8 cellular contexts compared by ENCODE assay signal in the genomic region with DNA sequence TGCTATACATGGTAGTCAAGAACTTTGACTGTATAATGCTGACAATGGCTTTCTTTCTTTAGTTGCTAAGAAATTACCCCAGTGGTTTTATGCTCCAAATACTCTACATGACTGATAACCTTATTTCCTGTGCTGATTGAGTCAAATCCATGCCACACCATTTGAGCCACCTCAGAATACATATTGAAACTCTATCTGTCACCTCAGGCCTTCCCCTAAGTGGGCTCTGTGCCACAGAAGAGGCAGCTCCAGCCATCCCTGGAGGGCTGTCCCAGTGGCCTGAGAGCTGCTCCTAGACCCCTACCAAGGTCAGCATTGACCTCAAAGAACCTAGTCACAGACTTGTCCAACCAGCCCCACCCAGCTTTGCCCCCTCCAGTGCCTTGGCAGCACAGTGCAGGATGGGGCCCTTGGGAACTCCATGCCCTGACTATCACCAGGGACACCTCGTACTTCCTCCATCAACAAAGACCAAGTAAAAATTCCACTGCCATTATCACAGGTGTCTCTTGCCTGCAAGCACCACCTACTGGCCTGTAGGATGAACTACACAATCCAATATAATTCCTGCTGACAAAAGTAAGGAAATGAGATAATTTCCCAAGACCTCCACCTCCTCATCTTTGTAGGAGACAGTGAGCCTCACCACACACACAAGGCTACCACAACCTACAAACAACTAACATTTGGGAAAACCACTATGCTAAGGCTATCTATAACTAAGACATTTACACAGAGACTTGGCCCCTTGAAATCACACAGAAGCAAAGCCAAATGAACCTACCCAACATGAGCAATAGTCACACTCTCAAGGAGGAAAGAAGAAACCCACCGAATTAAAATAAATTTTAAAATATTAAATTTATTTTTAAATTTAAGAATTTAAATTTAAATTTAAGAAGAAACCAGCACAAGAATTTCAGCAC.
DNase-seq lines count a peak whose midpoint lies in the region; ATAC-seq and TF ChIP-seq lines count a peak whose summit lies in the region.

No MANE protein-coding gene starts in this region.

- H3K9me3 ChIP-seq in PC-3 (ENCODE audit: low read length): 0 out of 2 replicates have a peak, but pooled peaks cover 7% of the 10 kb centered on the region

- peaks cover 10% of the 10 kb centered on the region; the same call in 1 of the 2 replicates for H3K4me1 ChIP-seq in PC-3 (ENCODE audit: insufficient read depth, low read length)
- no peaks in the 10 kb centered on the region for H3K4me1 ChIP-seq in foreskin keratinocyte

- intact Hi-C loops in PC-3 (cut with micrococcal nuclease): loop anchor here (10.0 kb wide), 1 partner anchor 104 kb away; no protein-coding TSS in a partner anchor

- peak; percentile 81 for TF ChIP-seq CTCF in BJ (IDR thresholded peaks at IDR 0.05; ENCODE audit: insufficient read depth, low read depth, low read length)
- peak; percentile 67 for TF ChIP-seq CTCF in PC-3 (conservative IDR thresholded peaks at IDR 0.05; ENCODE audit: low read depth, low read length)
- TF ChIP-seq CTCF in foreskin keratinocyte (conservative IDR thresholded peaks at IDR 0.05): peak; percentile 77

- H3F3A ChIP-seq in PC-3 (ENCODE audit: low read length, unreplicated experiment): no peaks in the 10 kb centered on the region

- ATAC-seq in GM18907 (IDR thresholded peaks at IDR 0.05; ENCODE audit: unreplicated experiment) (peak; percentile 98), HG03039 (IDR thresholded peaks at IDR 0.05; ENCODE audit: unreplicated experiment) (peak; percentile 63), PC-3 (no peak), foreskin keratinocyte (peak; percentile 67)

- H3K4me3 ChIP-seq in BJ (ENCODE audit: low read depth, low read length) (no peak overlapping the region), PC-3 (ENCODE audit: low read length) (no peak overlapping the region), H7 (ENCODE audit: insufficient read depth, low read depth, low read length) (no peak overlapping the region)

- no peak overlapping the region for H2AFZ ChIP-seq in PC-3 (ENCODE audit: low read length)

- CTCF ChIA-PET in BJ (lab: Yijun Ruan, JAX) (interaction anchor here (0.6 to 2.8 kb wide), 4 partner anchors 8 to 614 kb away, joined by 3 to 12 read pairs (median 5); no protein-coding TSS in a partner anchor), PC-3 (lab: Charles Lee) (no interaction called here)

- BruUV-seq in PC-3 (replicated peaks; lab: Mats Ljungman, UMichigan): no TSS peak

- no peaks in the 10 kb centered on the region for H3K9me2 ChIP-seq in PC-3 (replicated peaks; ENCODE audit: low read length)

- H3K27ac ChIP-seq in PC-3 (ENCODE audit: low read length) (no peak overlapping the region), foreskin keratinocyte (no peak overlapping the region)

- H3K27me3 ChIP-seq in BJ (ENCODE audit: control insufficient read depth, insufficient read depth, low read length) (no peaks in the 10 kb centered on the region), PC-3 (ENCODE audit: low read length) (no peaks in the 10 kb centered on the region), foreskin keratinocyte (no peaks in the 10 kb centered on the region), H7 (ENCODE audit: control insufficient read depth, insufficient read depth, low read length) (no peaks in the 10 kb centered on the region)

- H3K36me3 ChIP-seq in BJ (ENCODE audit: control insufficient read depth, insufficient read depth, low read length) (no peaks in the 10 kb centered on the region), PC-3 (ENCODE audit: low read depth, low read length) (no peaks in the 10 kb centered on the region), H7 (replicated peaks; ENCODE audit: control insufficient read depth, insufficient read depth, low read length) (no peaks in the 10 kb centered on the region)

- H3K4me2 ChIP-seq in PC-3 (ENCODE audit: low read length): no peak overlapping the region

- no peaks in the 10 kb centered on the region for H4K20me1 ChIP-seq in PC-3 (ENCODE audit: low read length)

- DNase-seq in BJ (ENCODE audit: low read depth) (no peak), PC-3 (peak; percentile 32), foreskin keratinocyte (peak in 1 of 2 donors; percentile 22), mucosa of gallbladder (ENCODE audit: low spot score) (no peak), H7 (no peak)
- no peak for DNase-seq in activated CD8-positive, alpha-beta memory T cell treated with anti-CD3 and anti-CD28 coated beads for 24 hours

- POLR2A ChIA-PET in BJ (lab: Charles Lee) (interaction anchor here (0.6 kb wide), 1 partner anchor 38 kb away, joined by 3 read pairs; no protein-coding TSS in a partner anchor), PC-3 (lab: Charles Lee; ENCODE audit: unreplicated experiment) (no interaction called here)

- H3K79me2 ChIP-seq in PC-3 (ENCODE audit: low read length): no peaks in the 10 kb centered on the region

- no peak overlapping the region for H3K9ac ChIP-seq in PC-3 (ENCODE audit: low read length)
